Comparison of ENCODE assay signal across 8 cellular contexts in genomic region chr10:57338823-57339558, GRCh38.
DNase-seq lines count a peak whose midpoint lies in the region; ATAC-seq and TF ChIP-seq lines count a peak whose summit lies in the region.

No MANE protein-coding gene starts in this region.

- peaks cover 0 to 10% (median 3%) of the 10 kb centered on the region in 7 donors for H3K9me3 Mint-ChIP-seq in CD4-positive, CD25-positive, alpha-beta regulatory T cell
- peaks cover 5 to 7% of the 10 kb centered on the region in 2 donors for H3K9me3 Mint-ChIP-seq in natural killer cell

- no peak overlapping the region for H3K4me3 ChIP-seq in CD4-positive, CD25-positive, alpha-beta regulatory T cell (ENCODE audit: low read depth, low read length)

- no peaks in the 10 kb centered on the region for H3K36me3 Mint-ChIP-seq in CD4-positive, CD25-positive, alpha-beta regulatory T cell
- H3K36me3 Mint-ChIP-seq in natural killer cell, result no peaks in the 10 kb centered on the region

- H3K4me1 ChIP-seq in CD4-positive, CD25-positive, alpha-beta regulatory T cell (ENCODE audit: control insufficient read depth, insufficient read depth, low read length, poor library complexity, severe bottlenecking), result no peaks in the 10 kb centered on the region
- H3K4me1 ChIP-seq in foreskin keratinocyte, result no peaks in the 10 kb centered on the region

- H3K27ac Mint-ChIP-seq in CD4-positive, CD25-positive, alpha-beta regulatory T cell, result no peak overlapping the region
- H3K27ac Mint-ChIP-seq in natural killer cell, result no peak overlapping the region

- H3K27me3 ChIP-seq in CD4-positive, CD25-positive, alpha-beta regulatory T cell (ENCODE audit: control insufficient read depth, insufficient read depth, low read length), result no peaks in the 10 kb centered on the region
- H3K27me3 ChIP-seq in foreskin keratinocyte, result no peaks in the 10 kb centered on the region

- no peaks in the 10 kb centered on the region for H3K27me3 Mint-ChIP-seq in CD4-positive, CD25-positive, alpha-beta regulatory T cell
- H3K27me3 Mint-ChIP-seq in natural killer cell (ENCODE audit: low read depth in 2 of 2), result no peaks in the 10 kb centered on the region

- H3K27ac ChIP-seq in CD4-positive, CD25-positive, alpha-beta regulatory T cell (ENCODE audit: insufficient read depth, low read length, poor library complexity, severe bottlenecking), result no peak overlapping the region
- no peak overlapping the region for H3K27ac ChIP-seq in foreskin keratinocyte

- H3K9me3 ChIP-seq in CD4-positive, CD25-positive, alpha-beta regulatory T cell (ENCODE audit: control insufficient read depth in 2 of 2, low read length in 2 of 2), result peaks cover 0 to 15% of the 10 kb centered on the region in 2 experiments

- no peaks in the 10 kb centered on the region for H3K4me1 Mint-ChIP-seq in CD4-positive, CD25-positive, alpha-beta regulatory T cell
- H3K4me1 Mint-ChIP-seq in natural killer cell, result no peaks in the 10 kb centered on the region

- no peak overlapping the region for H3K4me3 Mint-ChIP-seq in CD4-positive, CD25-positive, alpha-beta regulatory T cell
- no peak overlapping the region for H3K4me3 Mint-ChIP-seq in natural killer cell

- no peak for ATAC-seq in CD4-positive, CD25-positive, alpha-beta regulatory T cell (ENCODE audit: low read depth in 2 of 2)
- ATAC-seq in GM18861 (IDR thresholded peaks at IDR 0.05; ENCODE audit: unreplicated experiment) (peak; percentile 69), HG03469 (IDR thresholded peaks at IDR 0.05; ENCODE audit: unreplicated experiment) (peak; percentile 62), foreskin keratinocyte (peak; percentile 52), natural killer cell (no peak)

- intact Hi-C loops in natural killer cell (cut with micrococcal nuclease), result no loop called here

- TF ChIP-seq CTCF in foreskin keratinocyte (conservative IDR thresholded peaks at IDR 0.05) (peak; percentile 67), natural killer cell (IDR thresholded peaks at IDR 0.05) (no peak)

- peak in 2 of 3 donors; percentile 1 to 39 for DNase-seq in CD4-positive, CD25-positive, alpha-beta regulatory T cell
- DNase-seq in SK-N-DZ (ENCODE audit: low spot score), result peak; percentile 67
- peak in 1 of 2 donors; percentile 13 for DNase-seq in foreskin keratinocyte
- DNase-seq in smooth muscle cell of the brain vasculature (ENCODE audit: low read depth, low spot score), result peak; percentile 13
- DNase-seq in natural killer cell, result no peak
- DNase-seq in NCI-H510A (lab: John Stamatoyannopoulos, UW), result no peak

- H3K36me3 ChIP-seq in CD4-positive, CD25-positive, alpha-beta regulatory T cell (ENCODE audit: control insufficient read depth, insufficient read depth, low read length), result no peaks in the 10 kb centered on the region

Comparison
In these comparisons a context has a peak if more than half of its experiments do, and no peak if none do; other contexts are left out.
1. ATAC-seq: peak in GM18861 (single experiment), HG03469 (single experiment) and foreskin keratinocyte (single experiment); none in CD4-positive, CD25-positive, alpha-beta regulatory T cell (0 of 2) and natural killer cell (0 of 3).
2. DNase-seq: peak in CD4-positive, CD25-positive, alpha-beta regulatory T cell (2 of 3), SK-N-DZ (single experiment) and smooth muscle cell of the brain vasculature (single experiment); none in natural killer cell (single experiment) and NCI-H510A (single experiment).